In genomic region chr7:158733220-158733519, GRCh38 we compare ENCODE assay signal across 24 cellular contexts.
"Had no signal": no experiment of that assay in that cellular context is flagged by ENCODE, and none has a peak within 500 bp of the region (broad histone marks: within the 10 kb centered on the region; RNA-seq: fewer than 3 reads in every experiment).

No MANE protein-coding gene starts in this region.

- H3K27me3 Mint-ChIP-seq: activated B cell treated with CpG ODN at 0.5 μM for 24 hours; activated CD4-positive, alpha-beta memory T cell treated with anti-CD3 and anti-CD28 coated beads, Interleukin-2, amount 10 ng/mL, durations not matched to agents 7 days and 5 days; activated CD8-positive, alpha-beta memory T cell treated with anti-CD3 and anti-CD28 coated beads, Interleukin-2, amount 10 ng/mL, durations not matched to agents 7 days and 5 days; activated naive CD8-positive, alpha-beta T cell treated with anti-CD3 and anti-CD28 coated beads, Interleukin-2, amount 50 U/mL, for 24 hours; brain; naive thymus-derived CD4-positive, alpha-beta T cell; T-cell had no signal

- H3K27ac ChIP-seq: epithelial cell of prostate, foreskin keratinocyte, ovary, tibial artery, uterus had no signal

- H3K36me3 ChIP-seq: ovary, uterus had no signal

- H3K4me1 ChIP-seq: foreskin keratinocyte, tibial artery, uterus had no signal

- H3K27me3 ChIP-seq: dorsolateral prefrontal cortex, foreskin keratinocyte, ovary, tibial artery, uterus had no signal

- ATAC-seq: activated naive CD8-positive, alpha-beta T cell treated with anti-CD3 and anti-CD28 coated beads, Interleukin-2, amount 50 U/mL, for 24 hours; foreskin keratinocyte; stimulated activated naive CD8-positive, alpha-beta T cell treated with anti-CD3 and anti-CD28 coated beads, Interleukin-15, Interleukin-2, amounts not matched to agents 100 U/mL and 50 U/mL, for 24 hours; T-cell had no signal

- H3K4me1 Mint-ChIP-seq: activated B cell treated with CpG ODN at 0.5 μM for 24 hours, endodermal cell had no signal

- DNase-seq: activated B cell treated with CpG ODN at 0.5 μM for 24 hours; activated CD4-positive, alpha-beta memory T cell treated with anti-CD3 and anti-CD28 coated beads, Interleukin-2, amount 10 ng/mL, durations not matched to agents 7 days and 5 days; activated CD4-positive, alpha-beta T cell treated with anti-CD3 and anti-CD28 coated beads for 4 hours; activated naive CD4-positive, alpha-beta T cell treated with Interleukin-2 at 50 U/mL for 16 hours; activated naive CD8-positive, alpha-beta T cell treated with anti-CD3 and anti-CD28 coated beads, Interleukin-2, amount 50 U/mL, for 24 hours; anterior cingulate cortex; central memory CD4-positive, alpha-beta T cell; dorsolateral prefrontal cortex; endodermal cell; foreskin keratinocyte; glutamatergic neuron; mesenchymal stem cell; naive thymus-derived CD4-positive, alpha-beta T cell; ovary; stimulated activated CD4-positive, alpha-beta T cell treated with anti-CD3 and anti-CD28 coated beads, Interleukin-2, amount 100 ng/mL, for 24 hours; stimulated activated naive CD8-positive, alpha-beta T cell treated with anti-CD3 and anti-CD28 coated beads, Interleukin-15, Interleukin-2, amounts not matched to agents 100 U/mL and 50 U/mL, for 24 hours; substantia nigra; T-cell; tibial artery; uterus had no signal

- H3K9me3 ChIP-seq: ovary, tibial artery, uterus had no signal

- H3K4me3 ChIP-seq: dorsolateral prefrontal cortex, ovary, tibial artery, uterus had no signal

- H3K4me3 Mint-ChIP-seq: activated B cell treated with CpG ODN at 0.5 μM for 24 hours; activated CD4-positive, alpha-beta memory T cell treated with anti-CD3 and anti-CD28 coated beads, Interleukin-2, amount 10 ng/mL, durations not matched to agents 7 days and 5 days; activated CD8-positive, alpha-beta memory T cell treated with anti-CD3 and anti-CD28 coated beads, Interleukin-2, amount 10 ng/mL, durations not matched to agents 7 days and 5 days; activated naive CD8-positive, alpha-beta T cell treated with anti-CD3 and anti-CD28 coated beads, Interleukin-2, amount 50 U/mL, for 24 hours; brain; endodermal cell; naive thymus-derived CD4-positive, alpha-beta T cell; T-cell had no signal

- H3K27ac Mint-ChIP-seq: activated B cell treated with CpG ODN at 0.5 μM for 24 hours; activated CD4-positive, alpha-beta memory T cell treated with anti-CD3 and anti-CD28 coated beads, Interleukin-2, amount 10 ng/mL, durations not matched to agents 7 days and 5 days; activated CD8-positive, alpha-beta memory T cell treated with anti-CD3 and anti-CD28 coated beads, Interleukin-2, amount 10 ng/mL, durations not matched to agents 7 days and 5 days; activated naive CD8-positive, alpha-beta T cell treated with anti-CD3 and anti-CD28 coated beads, Interleukin-2, amount 50 U/mL, for 24 hours; activated T-helper 2 cell treated with anti-CD3 and anti-CD28 coated beads, Interferon-gamma antibody, Interleukin-2, Interleukin-4, amounts not matched to agents 10 μg/mL and 5 μg/mL and 100 μg/mL, durations not matched to agents 14 hours and 24 hours and 36 hours; brain; endodermal cell had no signal

- H3K9me3 Mint-ChIP-seq: activated B cell treated with CpG ODN at 0.5 μM for 24 hours; activated CD4-positive, alpha-beta memory T cell treated with anti-CD3 and anti-CD28 coated beads, Interleukin-2, amount 10 ng/mL, durations not matched to agents 7 days and 5 days; activated naive CD8-positive, alpha-beta T cell treated with anti-CD3 and anti-CD28 coated beads, Interleukin-2, amount 50 U/mL, for 24 hours; activated T-helper 2 cell treated with anti-CD3 and anti-CD28 coated beads, Interferon-gamma antibody, Interleukin-2, Interleukin-4, amounts not matched to agents 10 μg/mL and 5 μg/mL and 100 μg/mL, durations not matched to agents 14 hours and 24 hours and 36 hours; brain; endodermal cell; T-cell had no signal
